13 cellular contexts compared by ENCODE assay signal in genomic region chr1:33258788-33259274, GRCh38. TPM values are rescaled to one million over a fixed set of nuclear protein-coding genes. Genes with fewer than 3 reads are reported as not detected.
DNase-seq lines count a peak whose midpoint lies in the region; ATAC-seq, FAIRE-seq and TF ChIP-seq lines count a peak whose summit lies in the region.
"Had no signal": no experiment of that assay in that cellular context is flagged by ENCODE, and none has a peak within 500 bp of the region (broad histone marks: within the 10 kb centered on the region; RNA-seq: fewer than 3 reads in every experiment).

No MANE protein-coding gene starts in this region.

- H3F3A ChIP-seq in smooth muscle cell (ENCODE audit: low read depth) = peaks cover 6% of the 10 kb centered on the region

- H3K9ac ChIP-seq in smooth muscle cell (ENCODE audit: low read depth) = no peak overlapping the region

- TF ChIP-seq CTCF in smooth muscle cell (IDR thresholded peaks at IDR 0.05; ENCODE audit: borderline replicate concordance, insufficient read depth, poor library complexity, severe bottlenecking) (no peak), pancreas (IDR thresholded peaks at IDR 0.05) (no peak)

- H3K27me3 ChIP-seq in smooth muscle cell (ENCODE audit: low read depth) (no peaks in the 10 kb centered on the region), pancreas (no peaks in the 10 kb centered on the region)
- H3K27me3 ChIP-seq: left lung, transverse colon had no signal

- DNase-seq in T-helper 2 cell treated with Interferon-gamma antibody and Interleukin-4, amounts not matched to agents 5 μg/mL and 100 μg/mL, for 36 hours (ENCODE audit: low spot score) = no peak
- DNase-seq in T-helper 2 cell (no peak), T-helper 17 cell (no peak), left lobe of liver (ENCODE audit: low spot score) (no peak), smooth muscle cell (lab: John Stamatoyannopoulos, UW; ENCODE audit: unreplicated experiment) (no peak), activated gamma-delta T cell (lab: John Stamatoyannopoulos, UW) (no peak), pons (ENCODE audit: low spot score) (no peak), pancreas (no peak)
- DNase-seq: GOT3, NCI-H1417 treated with DMSO at 0.1 percent for 48 hours, NCI-H526 treated with DMSO at 0.1 percent for 48 hours, transverse colon had no signal

- peak overlapping the region; percentile 96 for H3K4me2 ChIP-seq in smooth muscle cell

- intact Hi-C loops in pancreas (cut with DNase I) = no loop called here

- FAIRE-seq in pancreas (lab: Jason Lieb, UNC) = no peak

- H3K27me3 Mint-ChIP-seq in T-helper 2 cell treated with Interferon-gamma antibody and Interleukin-4, amounts not matched to agents 5 μg/mL and 100 μg/mL, for 36 hours (ENCODE audit: low read depth) = no peaks in the 10 kb centered on the region
- H3K27me3 Mint-ChIP-seq in T-helper 17 cell = no peaks in the 10 kb centered on the region

- H3K27ac ChIP-seq in smooth muscle cell (ENCODE audit: low read depth) (no peak overlapping the region), pancreas (no peak overlapping the region)

- ATAC-seq in T-helper 17 cell (no peak), left lobe of liver (peak; percentile 4), pancreas (no peak)

- H3K27ac Mint-ChIP-seq in T-helper 2 cell treated with Interferon-gamma antibody and Interleukin-4, amounts not matched to agents 5 μg/mL and 100 μg/mL, for 36 hours = no peak overlapping the region
- H3K27ac Mint-ChIP-seq in T-helper 17 cell = no peak overlapping the region

- peaks cover 11% of the 10 kb centered on the region for H3K36me3 Mint-ChIP-seq in T-helper 2 cell treated with Interferon-gamma antibody and Interleukin-4, amounts not matched to agents 5 μg/mL and 100 μg/mL, for 36 hours (ENCODE audit: low read depth)
- H3K36me3 Mint-ChIP-seq in T-helper 17 cell (ENCODE audit: low read depth) = peaks cover 3% of the 10 kb centered on the region

- H3K4me1 ChIP-seq in smooth muscle cell (ENCODE audit: low read depth) (peaks cover 14% of the 10 kb centered on the region), pancreas (peaks cover 8 to 16% (median 12%) of the 10 kb centered on the region in 3 donors)

- peaks cover 33% of the 10 kb centered on the region for H3K4me1 Mint-ChIP-seq in T-helper 2 cell treated with Interferon-gamma antibody and Interleukin-4, amounts not matched to agents 5 μg/mL and 100 μg/mL, for 36 hours (ENCODE audit: low read depth)
- peaks cover 28% of the 10 kb centered on the region for H3K4me1 Mint-ChIP-seq in T-helper 17 cell

- 95% methylated on average over 2 of the region's 2 CpGs for WGBS in smooth muscle cell (ENCODE audit: low lambda C conversion rate)
- WGBS in pancreas, 2 donors = 85 to 88% methylated on average over 2 of the region's 2 CpGs

- H3K9me3 ChIP-seq in T-helper 17 cell (ENCODE audit: control insufficient read depth, low read length, poor library complexity, severe bottlenecking) (no peaks in the 10 kb centered on the region), smooth muscle cell (replicated peaks; ENCODE audit: low read depth) (no peaks in the 10 kb centered on the region), pancreas (no peaks in the 10 kb centered on the region)
- H3K9me3 ChIP-seq: left lung, transverse colon had no signal

- peaks cover 63% of the 10 kb centered on the region for H3K79me2 ChIP-seq in smooth muscle cell (ENCODE audit: low read depth)

- H3K9me3 Mint-ChIP-seq in T-helper 2 cell treated with Interferon-gamma antibody and Interleukin-4, amounts not matched to agents 5 μg/mL and 100 μg/mL, for 36 hours = no peaks in the 10 kb centered on the region

- H3K4me3 ChIP-seq in smooth muscle cell (no peak overlapping the region), pancreas (no peak overlapping the region)

- H2AFZ ChIP-seq in smooth muscle cell (ENCODE audit: low read depth) = no peak overlapping the region

- H4K20me1 ChIP-seq in smooth muscle cell (ENCODE audit: low read depth) = peaks cover 49% of the 10 kb centered on the region

- H3K36me3 ChIP-seq in smooth muscle cell (ENCODE audit: low read depth) (no peaks in the 10 kb centered on the region), pancreas (no peaks in the 10 kb centered on the region)
- H3K36me3 ChIP-seq: left lung, transverse colon had no signal

- H3K4me3 Mint-ChIP-seq in T-helper 2 cell treated with Interferon-gamma antibody and Interleukin-4, amounts not matched to agents 5 μg/mL and 100 μg/mL, for 36 hours = peak overlapping the region; percentile 99
- peak overlapping the region; percentile 98 for H3K4me3 Mint-ChIP-seq in T-helper 17 cell

RNA-seq across cellular contexts. Expression of gene ZNF362, which starts 2.5 kb away (rescaled TPM):
- total RNA-seq in T-helper 17 cell (10 to 100 TPM; 21.3 to 25.2 TPM), left lobe of liver (8.4 TPM), smooth muscle cell (11.7 and 30.0 TPM in 2 replicates), pancreas (10 to 100 TPM; 11.8 to 19.7 (median 13.5) TPM)
- polyA plus RNA-seq in smooth muscle cell (38.2 and 40.4 TPM in 2 replicates), pancreas (10 to 100 TPM; 13.3 to 14.9 TPM)
